Comparison of ENCODE assay signal across 17 cellular contexts in the genomic region with DNA sequence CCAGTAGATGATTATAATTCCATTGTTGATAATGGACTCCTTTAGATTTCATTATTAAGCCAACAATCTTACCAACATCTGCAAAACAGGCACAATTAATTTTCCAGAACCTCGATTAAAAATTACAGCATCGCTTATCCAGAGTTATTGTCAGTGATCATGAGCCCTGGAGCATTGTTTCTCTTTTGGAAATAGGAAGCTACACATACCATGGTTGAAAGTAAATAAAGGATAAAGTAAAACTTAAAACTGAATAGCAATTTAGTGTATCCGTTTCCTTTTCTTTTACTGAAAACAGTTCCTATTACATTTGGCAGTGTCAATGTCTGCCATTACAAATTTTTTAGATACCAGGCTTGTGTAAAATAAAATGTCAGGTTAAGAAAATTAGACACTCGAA. TPM values are rescaled to one million over a fixed set of nuclear protein-coding genes. Genes with fewer than 3 reads are reported as not detected.
DNase-seq lines count a peak whose midpoint lies in the region; ATAC-seq and TF ChIP-seq lines count a peak whose summit lies in the region.
"Had no signal": no experiment of that assay in that cellular context is flagged by ENCODE, and none has a peak within 500 bp of the region (broad histone marks: within the 10 kb centered on the region; RNA-seq: fewer than 3 reads in every experiment).

No MANE protein-coding gene starts in this region.

- peak overlapping the region; percentile 98 for H3K4me2 ChIP-seq in IMR-90 (ENCODE audit: low read depth, low read length)

- peak overlapping the region; percentile 99; the same call in 1 of the 2 replicates for H3K27ac ChIP-seq in IMR-90 (ENCODE audit: insufficient read depth, low read length)
- H3K27ac ChIP-seq in stomach smooth muscle (ENCODE audit: low read length) = peak overlapping the region; percentile 97

- H3K27me3 ChIP-seq in IMR-90 (ENCODE audit: control insufficient read depth, insufficient read depth, low read length) (no peaks in the 10 kb centered on the region), stomach smooth muscle (ENCODE audit: control insufficient read depth in 1 of 2, insufficient read depth in 2 of 2, low read length in 2 of 2) (no peaks in the 10 kb centered on the region)

- H3K23ac ChIP-seq in IMR-90 (ENCODE audit: low read depth, low read length) = peak overlapping the region; percentile 6; the same call in 1 of the 2 replicates

- dilution Hi-C loops in IMR-90 (cut with HindIII; ENCODE audit: low sequenced_read_pairs, unreplicated experiment) = no loop called here

- H3K36me3 ChIP-seq in IMR-90 (ENCODE audit: control insufficient read depth, insufficient read depth, low read length) = peaks cover 17% of the 10 kb centered on the region; the same call in 1 of the 2 replicates
- H3K36me3 ChIP-seq in stomach smooth muscle (ENCODE audit: control insufficient read depth in 2 of 2, insufficient read depth in 2 of 2, low read length in 2 of 2) = no peaks in the 10 kb centered on the region
- H3K36me3 ChIP-seq: right lobe of liver had no signal

- H3K18ac ChIP-seq in IMR-90 (ENCODE audit: low read depth, low read length) = no peak overlapping the region

- no peaks in the 10 kb centered on the region for H3K27me3 Mint-ChIP-seq in mesothelial cell of epicardium (ENCODE audit: low read depth)

- H3K9me1 ChIP-seq in IMR-90 (ENCODE audit: insufficient read depth, low read length) = peaks cover 13% of the 10 kb centered on the region; the same call in 1 of the 2 replicates

- H3K56ac ChIP-seq in IMR-90 (ENCODE audit: extremely low read depth, insufficient read depth, low read length) = no peak overlapping the region

- no peak overlapping the region for H2AK5ac ChIP-seq in IMR-90 (ENCODE audit: low read depth, low read length)

- H2BK20ac ChIP-seq in IMR-90 (ENCODE audit: low read depth, low read length) = no peak overlapping the region

- no peak overlapping the region for H4K5ac ChIP-seq in IMR-90 (ENCODE audit: low read depth, low read length)

- TF ChIP-seq CTCF in IMR-90 (conservative IDR thresholded peaks at IDR 0.05; ENCODE audit: low read depth, low read length) = no peak
- TF ChIP-seq CTCF in mesothelial cell of epicardium (IDR thresholded peaks at IDR 0.05; ENCODE audit: unreplicated experiment) = no peak

- CTCF ChIA-PET in IMR-90 (lab: Yijun Ruan, JAX) = no interaction called here

- H2AK9ac ChIP-seq in IMR-90 (replicated peaks; ENCODE audit: low read depth, low read length, poor library complexity) = no peak overlapping the region

- no peak overlapping the region for H3K4ac ChIP-seq in IMR-90 (ENCODE audit: low read depth, low read length)

- H3K36me3 Mint-ChIP-seq in mesothelial cell of epicardium = peaks cover 19% of the 10 kb centered on the region
- H3K36me3 Mint-ChIP-seq: naive thymus-derived CD8-positive, alpha-beta T cell had no signal

- no peak for ATAC-seq in IMR-90 (ENCODE audit: low read depth)
- ATAC-seq: activated naive CD8-positive, alpha-beta T cell treated with anti-CD3 and anti-CD28 coated beads, Interleukin-2, amount 50 U/mL, for 24 hours; naive thymus-derived CD8-positive, alpha-beta T cell; right lobe of liver; stimulated activated naive CD8-positive, alpha-beta T cell treated with anti-CD3 and anti-CD28 coated beads, Interleukin-15, amount 100 ng/mL, for 72 hours had no signal

- H3K79me1 ChIP-seq in IMR-90 (ENCODE audit: low read depth in 1 of 2, low read length in 2 of 2) = peaks cover 0 to 34% of the 10 kb centered on the region in 2 experiments; a peak in 2 of 4 replicates

- WGBS in IMR-90 (ENCODE audit: extremely low coverage in 2 of 2, insufficient read length in 1 of 2), 2 experiments = no CpG with 5 or more reads among the region's 4 CpGs

- H3K4me3 ChIP-seq in IMR-90 (ENCODE audit: insufficient read depth, low read depth, low read length) (peak overlapping the region; percentile 65), stomach smooth muscle (ENCODE audit: low read length in 2 of 2) (peak overlapping the region; percentile 74 to 90)
- H3K4me3 ChIP-seq: K562 had no signal

- in situ Hi-C loops in IMR-90 (cut with MboI; ENCODE audit: low sequenced_read_pairs) = no loop called here

- intact Hi-C loops in IMR-90 (cut with micrococcal nuclease) = no loop called here

- H4K91ac ChIP-seq in IMR-90 (ENCODE audit: insufficient read depth, low read depth, low read length) = no peak overlapping the region

- peaks cover 16% of the 10 kb centered on the region for H4K20me1 ChIP-seq in IMR-90 (ENCODE audit: insufficient read depth, low read length)

- no peak overlapping the region for H2BK120ac ChIP-seq in IMR-90 (ENCODE audit: low read depth, low read length)

- POLR2A ChIA-PET in IMR-90 (lab: Charles Lee; ENCODE audit: unreplicated experiment) = no interaction called here

- peaks cover 54% of the 10 kb centered on the region for H3K4me1 Mint-ChIP-seq in mesothelial cell of epicardium
- H3K4me1 Mint-ChIP-seq: activated naive CD8-positive, alpha-beta T cell treated with anti-CD3 and anti-CD28 coated beads, Interleukin-2, amount 50 U/mL, for 24 hours; naive thymus-derived CD8-positive, alpha-beta T cell; stimulated activated naive CD8-positive, alpha-beta T cell treated with anti-CD3 and anti-CD28 coated beads, Interleukin-15, amount 100 ng/mL, for 72 hours had no signal

- H3K9me3 ChIP-seq in IMR-90 (ENCODE audit: control insufficient read depth, insufficient read depth, low read length) = no peaks in the 10 kb centered on the region
- no peaks in the 10 kb centered on the region for H3K9me3 ChIP-seq in stomach smooth muscle (ENCODE audit: control insufficient read depth in 2 of 2, low read length in 2 of 2)
- H3K9me3 ChIP-seq: right lobe of liver had no signal

- TF ChIP-seq POLR2A in IMR-90 (IDR thresholded peaks at IDR 0.05; ENCODE audit: low read depth, low read length) = no peak

- H2BK5ac ChIP-seq in IMR-90 (ENCODE audit: low read depth, low read length, poor library complexity, severe bottlenecking) = peak overlapping the region; percentile 92

- no peak overlapping the region for H2AFZ ChIP-seq in IMR-90 (replicated peaks; ENCODE audit: low read length, poor library complexity)

- DNase-seq in IMR-90 (peak; percentile 25), dermis blood vessel endothelial cell (peak; percentile 37), mesothelial cell of epicardium (ENCODE audit: low spot score in 2 of 2, unreplicated experiment in 2 of 2) (no peak), hypothalamus (lab: John Stamatoyannopoulos, UW) (no peak), ecto neural progenitor cell (ENCODE audit: low spot score) (no peak), NCI-H1048 (lab: John Stamatoyannopoulos, UW) (no peak), occipital lobe (lab: John Stamatoyannopoulos, UW) (no peak)
- DNase-seq: activated CD4-positive, alpha-beta T cell treated with anti-CD3 and anti-CD28 coated beads for 1 hour; activated naive CD8-positive, alpha-beta T cell treated with anti-CD3 and anti-CD28 coated beads, Interleukin-2, amount 50 U/mL, for 24 hours; H9; naive thymus-derived CD8-positive, alpha-beta T cell; right lobe of liver; stimulated activated naive CD8-positive, alpha-beta T cell treated with anti-CD3 and anti-CD28 coated beads, Interleukin-15, amount 100 ng/mL, for 72 hours had no signal

- no peak overlapping the region for H2BK15ac ChIP-seq in IMR-90 (ENCODE audit: low read depth, low read length)

- H3K4me3 Mint-ChIP-seq in mesothelial cell of epicardium = peak overlapping the region; percentile 98
- H3K4me3 Mint-ChIP-seq: activated naive CD8-positive, alpha-beta T cell treated with anti-CD3 and anti-CD28 coated beads, Interleukin-2, amount 50 U/mL, for 24 hours; naive thymus-derived CD8-positive, alpha-beta T cell; stimulated activated naive CD8-positive, alpha-beta T cell treated with anti-CD3 and anti-CD28 coated beads, Interleukin-15, amount 100 ng/mL, for 72 hours had no signal

- H3K9ac ChIP-seq in IMR-90 (ENCODE audit: low read depth, low read length) (peak overlapping the region; percentile 95; the same call in 1 of the 2 replicates), stomach smooth muscle (ENCODE audit: low read length in 2 of 2) (peak overlapping the region in 1 of 2 donors; percentile 65)

- H3K4me1 ChIP-seq in IMR-90 (ENCODE audit: control insufficient read depth, insufficient read depth, low read length) (peaks cover 27% of the 10 kb centered on the region), stomach smooth muscle (ENCODE audit: control insufficient read depth, insufficient read depth, low read length) (peaks cover 47% of the 10 kb centered on the region)

- H3K14ac ChIP-seq in IMR-90 (replicated peaks; ENCODE audit: low read depth, low read length) = no peak overlapping the region

- H4K8ac ChIP-seq in IMR-90 (ENCODE audit: low read depth in 2 of 2, low read length in 2 of 2) = peak overlapping the region in 1 of 2 experiments; percentile 2; a peak in 1 of 4 replicates

- H3K27ac Mint-ChIP-seq in mesothelial cell of epicardium = peak overlapping the region; percentile 100
- H3K27ac Mint-ChIP-seq: activated naive CD8-positive, alpha-beta T cell treated with anti-CD3 and anti-CD28 coated beads, Interleukin-2, amount 50 U/mL, for 24 hours; H9; naive thymus-derived CD8-positive, alpha-beta T cell; stimulated activated naive CD8-positive, alpha-beta T cell treated with anti-CD3 and anti-CD28 coated beads, Interleukin-15, amount 100 ng/mL, for 72 hours had no signal

- TF ChIP-seq RAD21 in IMR-90 (IDR thresholded peaks at IDR 0.05; ENCODE audit: low read length) = no peak

- no peaks in the 10 kb centered on the region for H3K9me3 Mint-ChIP-seq in mesothelial cell of epicardium
- H3K9me3 Mint-ChIP-seq: activated naive CD8-positive, alpha-beta T cell treated with anti-CD3 and anti-CD28 coated beads, Interleukin-2, amount 50 U/mL, for 24 hours; naive thymus-derived CD8-positive, alpha-beta T cell; stimulated activated naive CD8-positive, alpha-beta T cell treated with anti-CD3 and anti-CD28 coated beads, Interleukin-15, amount 100 ng/mL, for 72 hours had no signal

- no TSS peak for BruUV-seq in IMR-90 (replicated peaks; lab: Mats Ljungman, UMichigan)

RNA-seq across cellular contexts. Expression of gene HOXA2, which starts 9.9 kb away (rescaled TPM):
- total RNA-seq in IMR-90 (2012; rRNA removed) = 1.6 and 1.7 TPM in 2 replicates
- 2.4 and 3.9 TPM in 2 replicates for polyA plus RNA-seq in IMR-90 (2012; rRNA removed)
- 0.93 and 1.8 TPM in 2 replicates for polyA plus RNA-seq in IMR-90 (2012; cell fraction: cytosol; rRNA removed)
- polyA plus RNA-seq in IMR-90 (2012; cell fraction: nucleus; rRNA removed; ENCODE audit: low replicate concordance) = 5.2 and 14.9 TPM in 2 replicates
- total RNA-seq in dermis blood vessel endothelial cell = 0.33 and 0.34 TPM in 2 replicates
- total RNA-seq in mesothelial cell of epicardium = 30.3 to 33.9 TPM (median 30.8 TPM) in 3 replicates
- total RNA-seq in occipital lobe = not detected
- total RNA-seq: frontal cortex; H9; K562; naive thymus-derived CD8-positive, alpha-beta T cell; T-helper 1 cell treated with Interleukin-12 subunit alpha and Interleukin-12 subunit beta and Interleukin-4 antibody, amounts not matched to agents 30 ng/mL and 1 ng/mL, for 36 hours had no signal
- polyA plus RNA-seq: naive thymus-derived CD8-positive, alpha-beta T cell had no signal

RNA-seq across cellular contexts. Expression of gene HOXA1, which starts 16.6 kb away (rescaled TPM):
- total RNA-seq in IMR-90 (2012; rRNA removed) (0.54 and 0.83 TPM in 2 replicates), dermis blood vessel endothelial cell (0.68 and 0.84 TPM in 2 replicates), mesothelial cell of epicardium (13.7 to 14.6 TPM (median 14.0 TPM) in 3 replicates), occipital lobe (not detected)
- 1.7 and 1.8 TPM in 2 replicates for polyA plus RNA-seq in IMR-90 (2012; rRNA removed)
- 0.34 and 0.97 TPM in 2 replicates for polyA plus RNA-seq in IMR-90 (2012; cell fraction: cytosol; rRNA removed)
- 1.5 and 1.9 TPM in 2 replicates for polyA plus RNA-seq in IMR-90 (2012; cell fraction: nucleus; rRNA removed; ENCODE audit: low replicate concordance)
- total RNA-seq: frontal cortex, H9 had no signal

RNA-seq across cellular contexts. Expression of gene HOXA4, which starts 18.2 kb away (rescaled TPM):
- total RNA-seq in IMR-90 (2012; rRNA removed) (0.36 and 1.1 TPM in 2 replicates), dermis blood vessel endothelial cell (0.34 and 0.65 TPM in 2 replicates), mesothelial cell of epicardium (51.0 to 55.9 TPM (median 54.7 TPM) in 3 replicates), occipital lobe (not detected)
- polyA plus RNA-seq in IMR-90 (2012; rRNA removed) = 7.2 and 8.0 TPM in 2 replicates
- 4.3 and 5.1 TPM in 2 replicates for polyA plus RNA-seq in IMR-90 (2012; cell fraction: cytosol; rRNA removed)
- polyA plus RNA-seq in IMR-90 (2012; cell fraction: nucleus; rRNA removed; ENCODE audit: low replicate concordance) = 4.5 and 16.6 TPM in 2 replicates
- total RNA-seq: frontal cortex, H9, K562 had no signal
- polyA plus RNA-seq: K562 had no signal

RNA-seq across cellular contexts. Expression of gene HOXA5, which starts 31.1 kb away (rescaled TPM):
- total RNA-seq in IMR-90 (2012; rRNA removed) (19.9 and 23.9 TPM in 2 replicates), dermis blood vessel endothelial cell (5.6 and 6.1 TPM in 2 replicates), mesothelial cell of epicardium (128 to 133 TPM (median 133 TPM) in 3 replicates), occipital lobe (not detected)
- 28.1 and 29.4 TPM in 2 replicates for polyA plus RNA-seq in IMR-90 (2012; rRNA removed)
- polyA plus RNA-seq in IMR-90 (2012; cell fraction: cytosol; rRNA removed) = 27.6 and 56.3 TPM in 2 replicates
- 34.9 and 41.0 TPM in 2 replicates for polyA plus RNA-seq in IMR-90 (2012; cell fraction: nucleus; rRNA removed; ENCODE audit: low replicate concordance)
- total RNA-seq: frontal cortex; H9; K562; naive thymus-derived CD8-positive, alpha-beta T cell; T-helper 1 cell treated with Interleukin-12 subunit alpha and Interleukin-12 subunit beta and Interleukin-4 antibody, amounts not matched to agents 30 ng/mL and 1 ng/mL, for 36 hours had no signal
- polyA plus RNA-seq: naive thymus-derived CD8-positive, alpha-beta T cell had no signal

RNA-seq across cellular contexts. Expression of gene HOXA6, which starts 35.2 kb away (rescaled TPM):
- total RNA-seq in IMR-90 (2012; rRNA removed) (1.4 and 1.7 TPM in 2 replicates), dermis blood vessel endothelial cell (2.9 and 8.6 TPM in 2 replicates), mesothelial cell of epicardium (43.7 to 45.6 TPM (median 44.4 TPM) in 3 replicates), occipital lobe (not detected)
- 1.8 and 2.1 TPM in 2 replicates for polyA plus RNA-seq in IMR-90 (2012; rRNA removed)
- 0.50 and 1.7 TPM in 2 replicates for polyA plus RNA-seq in IMR-90 (2012; cell fraction: cytosol; rRNA removed)
- 3.9 and 5.3 TPM in 2 replicates for polyA plus RNA-seq in IMR-90 (2012; cell fraction: nucleus; rRNA removed; ENCODE audit: low replicate concordance)
- total RNA-seq: frontal cortex; H9; K562; naive thymus-derived CD8-positive, alpha-beta T cell; right lobe of liver; T-helper 1 cell treated with Interleukin-12 subunit alpha and Interleukin-12 subunit beta and Interleukin-4 antibody, amounts not matched to agents 30 ng/mL and 1 ng/mL, for 36 hours had no signal
- polyA plus RNA-seq: K562; naive thymus-derived CD8-positive, alpha-beta T cell had no signal

Comparison
In these comparisons a context has a peak if more than half of its experiments do, and no peak if none do; other contexts are left out.
1. DNase-seq: peak in IMR-90 (single experiment) and dermis blood vessel endothelial cell (single experiment); none in mesothelial cell of epicardium (0 of 2), hypothalamus (0 of 51), ecto neural progenitor cell (single experiment), NCI-H1048 (single experiment) and occipital lobe (single experiment).
2. RNA of gene HOXA2, which starts 9.9 kb away (total RNA-seq): 30.3 to 33.9 TPM in mesothelial cell of epicardium; 1.6 to 1.7 TPM in IMR-90, 0.33 to 0.34 TPM in dermis blood vessel endothelial cell and not detected in occipital lobe (single experiment); every median in the first group is over 10 times any median in the second.
3. RNA of gene HOXA4, which starts 18.2 kb away (total RNA-seq): 51.0 to 55.9 TPM in mesothelial cell of epicardium; 0.36 to 1.1 TPM in IMR-90, 0.34 to 0.65 TPM in dermis blood vessel endothelial cell and not detected in occipital lobe (single experiment); every median in the first group is over 10 times any median in the second.